ENCODE assay signal across 8 cellular contexts in the genomic region with DNA sequence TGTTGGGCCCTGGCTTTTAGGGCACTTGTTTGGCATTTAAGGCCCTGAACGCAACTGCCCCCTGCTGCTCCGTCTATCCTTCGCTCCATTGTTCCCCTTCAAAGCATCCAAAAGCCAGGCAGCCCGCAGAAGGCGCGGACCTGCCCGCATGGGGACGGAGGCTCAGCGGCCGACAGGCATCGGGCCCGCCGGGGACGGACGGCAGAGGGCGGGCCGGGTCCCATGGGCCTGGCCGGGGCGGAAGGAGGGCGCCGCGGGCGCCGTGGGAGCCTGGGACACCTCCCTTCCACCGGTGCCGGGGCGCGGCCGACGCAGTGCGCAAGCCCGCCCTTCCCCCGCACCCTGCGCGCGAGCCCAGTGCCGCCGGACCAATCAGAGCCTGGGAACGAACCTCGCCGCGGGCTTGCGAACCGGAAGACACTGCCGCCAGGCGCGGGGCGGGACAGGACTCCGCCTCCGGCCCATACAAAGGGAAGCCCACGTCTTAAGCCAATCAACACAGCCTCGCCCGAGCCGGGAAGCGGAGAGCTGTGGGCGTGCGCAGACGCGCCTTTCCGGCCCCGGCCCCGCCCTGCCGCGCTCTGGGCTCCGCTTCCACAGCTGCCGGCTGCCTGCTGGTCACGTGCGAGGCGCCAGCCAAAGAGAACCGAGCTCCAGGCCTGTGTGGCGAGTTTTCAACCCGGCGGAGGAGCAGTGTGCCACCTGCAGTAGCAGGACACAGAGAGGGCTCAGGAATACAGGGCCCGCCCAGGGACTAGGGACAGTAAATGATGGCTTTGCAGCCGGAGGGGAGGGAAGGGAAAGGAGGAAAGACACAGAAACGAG. TPM values are rescaled to one million over a fixed set of nuclear protein-coding genes. Genes with fewer than 3 reads are reported as not detected.
A peak's percentile ranks its signal among the peaks of the same experiment; 100 is the strongest.
DNase-seq lines count a peak whose midpoint lies in the region; ATAC-seq, FAIRE-seq and TF ChIP-seq lines count a peak whose summit lies in the region.

No MANE protein-coding gene starts in this region.

- H3K27ac ChIP-seq in SU-DHL-6 (ENCODE audit: low read depth, low read length) = peak overlapping the region; percentile 100
- peak overlapping the region; percentile 64 to 91 (median 86) for H3K27ac ChIP-seq in pancreas
- peak overlapping the region; percentile 93 to 99 for H3K27ac ChIP-seq in tibial artery

- H3K27me3 ChIP-seq in SU-DHL-6 (ENCODE audit: low read length) (no peaks in the 10 kb centered on the region), pancreas (no peaks in the 10 kb centered on the region), tibial artery (no peaks in the 10 kb centered on the region)

- H3K4me1 ChIP-seq in pancreas (peaks cover 0 to 13% (median 9%) of the 10 kb centered on the region in 3 donors), tibial artery (peaks cover 0 to 38% (median 25%) of the 10 kb centered on the region in 4 donors)

- intact Hi-C loops in Right ventricle myocardium superior (cut with DNase I) (no loop called here), pancreas (cut with DNase I) (no loop called here), tibial artery (cut with DNase I; ENCODE audit: low total_unique reads) (no loop called here)

- H3K9me2 ChIP-seq in SU-DHL-6 (replicated peaks; ENCODE audit: insufficient read depth, low read length) = no peaks in the 10 kb centered on the region

- H3K4me3 Mint-ChIP-seq in activated naive CD8-positive, alpha-beta T cell treated with anti-CD3 and anti-CD28 coated beads, Interleukin-2, amount 50 U/mL, for 24 hours = peak overlapping the region; percentile 84

- ATAC-seq in HG02763 (IDR thresholded peaks at IDR 0.05; ENCODE audit: unreplicated experiment) (peak; percentile 80), Right ventricle myocardium superior (ENCODE audit: poor library complexity) (peak; percentile 94), pancreas (peak; percentile 92 to 95 (median 93))
- peak; percentile 75 for ATAC-seq in activated naive CD8-positive, alpha-beta T cell treated with anti-CD3 and anti-CD28 coated beads, Interleukin-2, amount 50 U/mL, for 24 hours

- H3K36me3 ChIP-seq in SU-DHL-6 (ENCODE audit: low read length) (no peaks in the 10 kb centered on the region), pancreas (no peaks in the 10 kb centered on the region), tibial artery (peaks cover 0 to 36% (median 24%) of the 10 kb centered on the region in 3 donors)

- TF ChIP-seq CTCF in GM12875 (IDR thresholded peaks at IDR 0.05; ENCODE audit: borderline replicate concordance, insufficient read depth, low read depth, low read length) (no peak), SU-DHL-6 (IDR thresholded peaks at IDR 0.05; ENCODE audit: insufficient read depth, low read length, poor library complexity, severe bottlenecking) (no peak), pancreas (IDR thresholded peaks at IDR 0.05) (no peak), tibial artery (IDR thresholded peaks at IDR 0.05) (peak in 1 of 2 experiments; percentile 21)

- peak overlapping the region; percentile 98 for H3K9ac ChIP-seq in SU-DHL-6 (ENCODE audit: low read length)

- no peaks in the 10 kb centered on the region for H3K9me3 Mint-ChIP-seq in activated naive CD8-positive, alpha-beta T cell treated with anti-CD3 and anti-CD28 coated beads, Interleukin-2, amount 50 U/mL, for 24 hours

- H3K4me1 Mint-ChIP-seq in activated naive CD8-positive, alpha-beta T cell treated with anti-CD3 and anti-CD28 coated beads, Interleukin-2, amount 50 U/mL, for 24 hours = peaks cover 30% of the 10 kb centered on the region

- H3K36me3 Mint-ChIP-seq in activated naive CD8-positive, alpha-beta T cell treated with anti-CD3 and anti-CD28 coated beads, Interleukin-2, amount 50 U/mL, for 24 hours (ENCODE audit: low read depth) = peaks cover 19% of the 10 kb centered on the region

- H3F3A ChIP-seq in SU-DHL-6 (ENCODE audit: insufficient read depth) = peaks cover 22% of the 10 kb centered on the region

- H3K9me3 ChIP-seq in SU-DHL-6 (ENCODE audit: insufficient read depth, low read length) (no peaks in the 10 kb centered on the region), pancreas (no peaks in the 10 kb centered on the region), tibial artery (no peaks in the 10 kb centered on the region)

- FAIRE-seq in pancreas (lab: Jason Lieb, UNC) = peak; percentile 94

- 0 to 8% methylated on average over 40 to 76 of the region's 76 CpGs for WGBS in pancreas, 2 donors

- DNase-seq in NCI-H1417 (lab: John Stamatoyannopoulos, UW) (peak; percentile 99), Right ventricle myocardium superior (peak; percentile 97), pancreas (peak; percentile 93 to 98 (median 96)), tibial artery (peak; percentile 94 to 98)
- peak; percentile 89 for DNase-seq in activated naive CD8-positive, alpha-beta T cell treated with anti-CD3 and anti-CD28 coated beads, Interleukin-2, amount 50 U/mL, for 24 hours

- H3K27ac Mint-ChIP-seq in activated naive CD8-positive, alpha-beta T cell treated with anti-CD3 and anti-CD28 coated beads, Interleukin-2, amount 50 U/mL, for 24 hours = peak overlapping the region; percentile 93

- no peak overlapping the region for H2AFZ ChIP-seq in SU-DHL-6 (ENCODE audit: low read depth, low read length, severe bottlenecking)

- H3K79me2 ChIP-seq in SU-DHL-6 (ENCODE audit: insufficient read depth, low read length) = peaks cover 20% of the 10 kb centered on the region

- H3K4me3 ChIP-seq in GM12875 (ENCODE audit: low read depth, low read length) (peak overlapping the region; percentile 76), SU-DHL-6 (ENCODE audit: insufficient read depth, low read length, poor library complexity, severe bottlenecking) (peak overlapping the region; percentile 65), pancreas (peak overlapping the region; percentile 35 to 63 (median 38)), tibial artery (peak overlapping the region; percentile 68 to 71)

- no peaks in the 10 kb centered on the region for H3K27me3 Mint-ChIP-seq in activated naive CD8-positive, alpha-beta T cell treated with anti-CD3 and anti-CD28 coated beads, Interleukin-2, amount 50 U/mL, for 24 hours

- H3K4me2 ChIP-seq in SU-DHL-6 (ENCODE audit: low read depth, low read length, poor library complexity, severe bottlenecking) = peak overlapping the region; percentile 78

- H4K20me1 ChIP-seq in SU-DHL-6 (ENCODE audit: low read depth, low read length) = no peaks in the 10 kb centered on the region

RNA-seq across cellular contexts. Expression of a gene that starts 2.1 kb away (rescaled TPM):
- total RNA-seq in Right ventricle myocardium superior = 10.3 TPM
- total RNA-seq in pancreas = 10 to 100 TPM in 3 of 6 donors, 1 to 10 TPM in 3; 1.9 to 18.9 (median 8.9) TPM
- 10 to 100 TPM; 44.7 to 71.7 TPM for polyA plus RNA-seq in pancreas

RNA-seq across cellular contexts. Expression of a gene that starts 6.7 kb away (rescaled TPM):
- 70.4 TPM for total RNA-seq in Right ventricle myocardium superior
- 10 to 100 TPM; 24.5 to 49.0 (median 40.3) TPM for total RNA-seq in pancreas
- polyA plus RNA-seq in pancreas = 100 to 1,000 TPM in 1 of 2 donors, 10 to 100 TPM in 1; 95.1 to 115 TPM

RNA-seq across cellular contexts. Expression of a gene that starts 16.3 kb away (rescaled TPM):
- total RNA-seq in Right ventricle myocardium superior (11.1 TPM), pancreas (1 to 10 TPM in 4 of 6 donors, under 1 TPM in 2; 0.43 to 7.5 (median 1.6) TPM)
- polyA plus RNA-seq in pancreas = 1 to 10 TPM; 2.8 to 5.1 TPM

RNA-seq across cellular contexts. Expression of a gene that starts 23.7 kb away (rescaled TPM):
- total RNA-seq in Right ventricle myocardium superior (4.1 TPM), pancreas (under 1 TPM; 0.12 to 0.58 (median 0.31) TPM)
- 1 to 10 TPM; 1.3 TPM for polyA plus RNA-seq in pancreas

RNA-seq across cellular contexts. Expression of a gene that starts 42.2 kb away (rescaled TPM):
- 5.3 TPM for total RNA-seq in Right ventricle myocardium superior
- 1 to 10 TPM in 4 of 6 donors, under 1 TPM in 2; 0.97 to 1.6 (median 1.2) TPM for total RNA-seq in pancreas
- polyA plus RNA-seq in pancreas = 1 to 10 TPM in 1 of 2 donors, under 1 TPM in 1; 0.84 to 3.9 TPM

Comparison
In these comparisons a context has a peak if more than half of its experiments do, and no peak if none do; other contexts are left out.
1. Peak in every context shown above with its lines: DNase-seq, ATAC-seq, H3K4me3 ChIP-seq and H3K27ac ChIP-seq.